16 cellular contexts compared by ENCODE assay signal in the genomic region with DNA sequence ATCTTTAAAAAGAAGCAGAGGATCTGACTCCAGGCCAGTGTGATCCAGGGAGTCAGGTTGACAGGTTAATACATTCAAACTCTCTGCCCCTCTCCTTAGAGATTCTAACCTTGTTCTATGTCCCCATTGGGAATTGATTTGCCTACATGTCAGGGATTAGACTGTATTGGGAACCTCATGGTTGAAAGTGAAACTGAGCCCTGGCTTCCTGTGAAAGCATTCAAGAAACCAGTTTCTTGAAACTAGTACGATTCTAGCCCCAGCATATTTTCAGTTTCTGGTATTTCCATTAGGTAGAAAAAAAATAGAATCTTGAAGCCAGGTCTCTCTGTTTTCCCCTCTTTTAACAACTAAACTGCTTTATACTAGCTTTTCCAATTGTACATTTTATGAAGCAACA.
DNase-seq lines count a peak whose midpoint lies in the region; ATAC-seq and TF ChIP-seq lines count a peak whose summit lies in the region.
"Had no signal": no experiment of that assay in that cellular context is flagged by ENCODE, and none has a peak within 500 bp of the region (broad histone marks: within the 10 kb centered on the region; RNA-seq: fewer than 3 reads in every experiment).

No MANE protein-coding gene starts in this region.

- H3K4me3 ChIP-seq in GM23338 = no peak overlapping the region
- H3K4me3 ChIP-seq: testis had no signal

- peaks cover 9% of the 10 kb centered on the region for H3K4me1 Mint-ChIP-seq in activated CD4-positive, alpha-beta T cell treated with anti-CD3 and anti-CD28 coated beads, Interleukin-2, amount 10 ng/mL, durations not matched to agents 24 days and 14 days
- peaks cover 9% of the 10 kb centered on the region for H3K4me1 Mint-ChIP-seq in activated CD4-positive, alpha-beta T cell treated with anti-CD3 and anti-CD28 coated beads for 36 hours
- peaks cover under 1% of the 10 kb centered on the region; the same call in 1 of the 3 replicates for H3K4me1 Mint-ChIP-seq in GM23338

- DNase-seq in activated CD4-positive, alpha-beta T cell treated with anti-CD3 and anti-CD28 coated beads, Interleukin-2, amount 10 ng/mL, durations not matched to agents 24 days and 14 days = peak; percentile 59
- DNase-seq in activated CD4-positive, alpha-beta T cell treated with anti-CD3 and anti-CD28 coated beads for 36 hours = no peak
- peak; percentile 7 for DNase-seq in medulla oblongata (ENCODE audit: extremely low spot score)
- DNase-seq in GM23338 (ENCODE audit: low spot score) = no peak
- no peak for DNase-seq in iPS-NIHi7 (ENCODE audit: extremely low spot score)
- DNase-seq in HuH-7 (ENCODE audit: low spot score) = no peak
- DNase-seq: activated CD4-positive, alpha-beta memory T cell treated with anti-CD3 and anti-CD28 coated beads, Interleukin-2, amount 10 ng/mL, durations not matched to agents 7 days and 5 days; brain microvascular endothelial cell; Calu3; effector memory CD4-positive, alpha-beta T cell; GOT3; NCI-H1436; NCI-H510A; testis had no signal

- H3K4me3 Mint-ChIP-seq in activated CD4-positive, alpha-beta T cell treated with anti-CD3 and anti-CD28 coated beads, Interleukin-2, amount 10 ng/mL, durations not matched to agents 24 days and 14 days = peak overlapping the region; percentile 9
- H3K4me3 Mint-ChIP-seq in activated CD4-positive, alpha-beta T cell treated with anti-CD3 and anti-CD28 coated beads for 36 hours = no peak overlapping the region
- H3K4me3 Mint-ChIP-seq in GM23338 = no peak overlapping the region
- H3K4me3 Mint-ChIP-seq: activated CD4-positive, alpha-beta memory T cell treated with anti-CD3 and anti-CD28 coated beads, Interleukin-2, amount 10 ng/mL, durations not matched to agents 7 days and 5 days had no signal

- no peaks in the 10 kb centered on the region for H3K36me3 ChIP-seq in GM23338 (ENCODE audit: insufficient read depth)
- H3K36me3 ChIP-seq: brain microvascular endothelial cell had no signal

- TF ChIP-seq CTCF in GM23338 (conservative IDR thresholded peaks at IDR 0.05; ENCODE audit: low read depth in 2 of 2) = no peak

- no peaks in the 10 kb centered on the region for H3K36me3 Mint-ChIP-seq in activated CD4-positive, alpha-beta T cell treated with anti-CD3 and anti-CD28 coated beads, Interleukin-2, amount 10 ng/mL, durations not matched to agents 24 days and 14 days (ENCODE audit: low read depth)
- peaks cover 2% of the 10 kb centered on the region for H3K36me3 Mint-ChIP-seq in activated CD4-positive, alpha-beta T cell treated with anti-CD3 and anti-CD28 coated beads for 36 hours (ENCODE audit: low read depth)
- H3K36me3 Mint-ChIP-seq in GM23338 (ENCODE audit: low read depth) = no peaks in the 10 kb centered on the region; the same call in 2 of the 3 replicates

- CTCF ChIA-PET in activated CD4-positive, alpha-beta T cell treated with anti-CD3 and anti-CD28 coated beads for 36 hours (lab: Charles Lee) = no interaction called here

- H3K27ac ChIP-seq in GM23338 (ENCODE audit: low read depth) = no peak overlapping the region
- H3K27ac ChIP-seq: brain microvascular endothelial cell, testis had no signal

- no peaks in the 10 kb centered on the region for H4K20me1 ChIP-seq in GM23338 (replicated peaks; ENCODE audit: insufficient read depth)

- no peak overlapping the region for H2AFZ ChIP-seq in GM23338

- peaks cover 4% of the 10 kb centered on the region for H3K9me3 Mint-ChIP-seq in activated CD4-positive, alpha-beta T cell treated with anti-CD3 and anti-CD28 coated beads, Interleukin-2, amount 10 ng/mL, durations not matched to agents 24 days and 14 days
- H3K9me3 Mint-ChIP-seq in activated CD4-positive, alpha-beta T cell treated with anti-CD3 and anti-CD28 coated beads for 36 hours (ENCODE audit: low read depth) = peaks cover 7% of the 10 kb centered on the region
- H3K9me3 Mint-ChIP-seq in GM23338 = peaks cover 2% of the 10 kb centered on the region; the same call in 2 of the 3 replicates

- no peaks in the 10 kb centered on the region for H3K79me2 ChIP-seq in GM23338 (replicated peaks; ENCODE audit: insufficient read depth)

- H3K27ac Mint-ChIP-seq in activated CD4-positive, alpha-beta T cell treated with anti-CD3 and anti-CD28 coated beads, Interleukin-2, amount 10 ng/mL, durations not matched to agents 24 days and 14 days = no peak overlapping the region
- H3K27ac Mint-ChIP-seq in activated CD4-positive, alpha-beta T cell treated with anti-CD3 and anti-CD28 coated beads for 36 hours = no peak overlapping the region
- no peak overlapping the region for H3K27ac Mint-ChIP-seq in GM23338
- H3K27ac Mint-ChIP-seq: activated CD4-positive, alpha-beta memory T cell treated with anti-CD3 and anti-CD28 coated beads, Interleukin-2, amount 10 ng/mL, durations not matched to agents 7 days and 5 days had no signal

- peaks cover 7% of the 10 kb centered on the region for H3K27me3 Mint-ChIP-seq in activated CD4-positive, alpha-beta T cell treated with anti-CD3 and anti-CD28 coated beads, Interleukin-2, amount 10 ng/mL, durations not matched to agents 24 days and 14 days
- H3K27me3 Mint-ChIP-seq in activated CD4-positive, alpha-beta T cell treated with anti-CD3 and anti-CD28 coated beads for 36 hours = peaks cover 8% of the 10 kb centered on the region
- peaks cover 1% of the 10 kb centered on the region for H3K27me3 Mint-ChIP-seq in GM23338 (ENCODE audit: insufficient read depth, low read depth, poor library complexity)

- no peak for ATAC-seq in activated CD4-positive, alpha-beta T cell treated with anti-CD3 and anti-CD28 coated beads for 36 hours
- ATAC-seq in GM21515 (IDR thresholded peaks at IDR 0.05; ENCODE audit: unreplicated experiment) (peak; percentile 63), HG03520 (IDR thresholded peaks at IDR 0.05; ENCODE audit: unreplicated experiment) (peak; percentile 61), GM23338 (no peak)

- POLR2A ChIA-PET in activated CD4-positive, alpha-beta T cell treated with anti-CD3 and anti-CD28 coated beads for 36 hours (lab: Charles Lee) = no interaction called here

- no peak overlapping the region for H3K4me2 ChIP-seq in GM23338

- H3K27me3 ChIP-seq in GM23338 (ENCODE audit: insufficient read depth) = no peaks in the 10 kb centered on the region
- H3K27me3 ChIP-seq: brain microvascular endothelial cell, testis had no signal

- intact Hi-C loops in activated CD4-positive, alpha-beta T cell treated with anti-CD3 and anti-CD28 coated beads, Interleukin-2, amount 10 ng/mL, durations not matched to agents 24 days and 14 days (cut with micrococcal nuclease) = no loop called here
- intact Hi-C loops in activated CD4-positive, alpha-beta T cell treated with anti-CD3 and anti-CD28 coated beads for 36 hours (cut with DNase I, micrococcal nuclease) = no loop called here

- H3F3A ChIP-seq in GM23338 (replicated peaks; ENCODE audit: low read depth) = no peaks in the 10 kb centered on the region

- H3K9me2 ChIP-seq in GM23338 (ENCODE audit: insufficient read depth) = 0 out of 2 replicates have a peak, but pooled peaks cover 4% of the 10 kb centered on the region

- H3K4me1 ChIP-seq in GM23338 (ENCODE audit: insufficient read depth) = no peaks in the 10 kb centered on the region
- H3K4me1 ChIP-seq: testis had no signal

TF ChIP-seq in GM23338, 12 proteins besides CTCF, POLR2A, EP300 and RAD21 (continues in another document):
- no peak for TF ChIP-seq EZH2phosphoT487 (IDR thresholded peaks at IDR 0.05; ENCODE audit: unreplicated experiment)
- no peak for TF ChIP-seq ZNF114 (CRISPR knock-in tag; IDR thresholded peaks at IDR 0.05)
- TF ChIP-seq STAT1 (IDR thresholded peaks at IDR 0.05; ENCODE audit: unreplicated experiment) = no peak
- TF ChIP-seq REST (IDR thresholded peaks at IDR 0.05; ENCODE audit: unreplicated experiment) = no peak
- no peak for TF ChIP-seq POLR2AphosphoS5 (IDR thresholded peaks at IDR 0.05; ENCODE audit: low read depth)
- no peak for TF ChIP-seq CREB1 (CRISPR knock-in tag; IDR thresholded peaks at IDR 0.05; ENCODE audit: low read depth)
- TF ChIP-seq EZH2 (IDR thresholded peaks at IDR 0.05; ENCODE audit: low read depth, unreplicated experiment) = no peak
- TF ChIP-seq, protein P1, sequence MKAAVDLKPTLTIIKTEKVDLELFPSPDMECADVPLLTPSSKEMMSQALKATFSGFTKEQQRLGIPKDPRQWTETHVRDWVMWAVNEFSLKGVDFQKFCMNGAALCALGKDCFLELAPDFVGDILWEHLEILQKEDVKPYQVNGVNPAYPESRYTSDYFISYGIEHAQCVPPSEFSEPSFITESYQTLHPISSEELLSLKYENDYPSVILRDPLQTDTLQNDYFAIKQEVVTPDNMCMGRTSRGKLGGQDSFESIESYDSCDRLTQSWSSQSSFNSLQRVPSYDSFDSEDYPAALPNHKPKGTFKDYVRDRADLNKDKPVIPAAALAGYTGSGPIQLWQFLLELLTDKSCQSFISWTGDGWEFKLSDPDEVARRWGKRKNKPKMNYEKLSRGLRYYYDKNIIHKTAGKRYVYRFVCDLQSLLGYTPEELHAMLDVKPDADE (IDR thresholded peaks at IDR 0.05) = no peak

Comparison
In these comparisons a context has a peak if more than half of its experiments do, and no peak if none do; other contexts are left out.
1. DNase-seq: peak in activated CD4-positive, alpha-beta T cell treated with anti-CD3 and anti-CD28 coated beads, Interleukin-2, amount 10 ng/mL, durations not matched to agents 24 days and 14 days (single experiment) and medulla oblongata (single experiment); none in activated CD4-positive, alpha-beta T cell treated with anti-CD3 and anti-CD28 coated beads for 36 hours (single experiment), GM23338 (single experiment), iPS-NIHi7 (single experiment) and HuH-7 (single experiment).
2. ATAC-seq: peak in GM21515 (single experiment) and HG03520 (single experiment); none in activated CD4-positive, alpha-beta T cell treated with anti-CD3 and anti-CD28 coated beads for 36 hours (single experiment) and GM23338 (single experiment).